Comparison of ENCODE assay signal across 1 cellular context in the genomic region with DNA sequence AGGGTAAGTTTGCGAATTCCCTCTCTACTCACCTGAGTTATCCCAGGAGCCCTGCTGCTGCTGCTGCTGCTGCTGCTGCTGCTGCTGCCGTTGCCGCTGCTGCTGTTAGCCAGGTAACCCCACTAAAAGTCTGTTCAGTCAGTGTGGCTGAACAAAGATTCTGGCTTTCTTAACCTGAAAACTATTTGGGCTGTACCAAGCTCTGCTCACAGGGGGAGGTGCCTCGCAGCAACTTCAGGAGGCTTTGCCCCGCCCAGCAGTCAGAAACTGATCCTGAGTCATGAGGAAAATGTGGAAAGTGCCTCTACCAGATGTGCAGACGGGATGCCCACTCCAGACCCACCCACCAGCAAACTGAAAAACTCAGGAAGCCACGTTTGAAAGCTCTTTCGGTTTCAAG.
TF ChIP-seq lines count a peak whose summit lies in the region.

A gene with protein sequence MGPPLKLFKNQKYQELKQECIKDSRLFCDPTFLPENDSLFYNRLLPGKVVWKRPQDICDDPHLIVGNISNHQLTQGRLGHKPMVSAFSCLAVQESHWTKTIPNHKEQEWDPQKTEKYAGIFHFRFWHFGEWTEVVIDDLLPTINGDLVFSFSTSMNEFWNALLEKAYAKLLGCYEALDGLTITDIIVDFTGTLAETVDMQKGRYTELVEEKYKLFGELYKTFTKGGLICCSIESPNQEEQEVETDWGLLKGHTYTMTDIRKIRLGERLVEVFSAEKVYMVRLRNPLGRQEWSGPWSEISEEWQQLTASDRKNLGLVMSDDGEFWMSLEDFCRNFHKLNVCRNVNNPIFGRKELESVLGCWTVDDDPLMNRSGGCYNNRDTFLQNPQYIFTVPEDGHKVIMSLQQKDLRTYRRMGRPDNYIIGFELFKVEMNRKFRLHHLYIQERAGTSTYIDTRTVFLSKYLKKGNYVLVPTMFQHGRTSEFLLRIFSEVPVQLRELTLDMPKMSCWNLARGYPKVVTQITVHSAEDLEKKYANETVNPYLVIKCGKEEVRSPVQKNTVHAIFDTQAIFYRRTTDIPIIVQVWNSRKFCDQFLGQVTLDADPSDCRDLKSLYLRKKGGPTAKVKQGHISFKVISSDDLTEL (minus strand): TSS at position 145 of the 400 bp plus-strand sequence. CDS start 6,547 bp downstream, outside the sequence.

TF ChIP-seq in GM23338, 12 proteins besides CTCF, POLR2A, EP300 and RAD21 (continued from another document):
- TF ChIP-seq, protein P1, sequence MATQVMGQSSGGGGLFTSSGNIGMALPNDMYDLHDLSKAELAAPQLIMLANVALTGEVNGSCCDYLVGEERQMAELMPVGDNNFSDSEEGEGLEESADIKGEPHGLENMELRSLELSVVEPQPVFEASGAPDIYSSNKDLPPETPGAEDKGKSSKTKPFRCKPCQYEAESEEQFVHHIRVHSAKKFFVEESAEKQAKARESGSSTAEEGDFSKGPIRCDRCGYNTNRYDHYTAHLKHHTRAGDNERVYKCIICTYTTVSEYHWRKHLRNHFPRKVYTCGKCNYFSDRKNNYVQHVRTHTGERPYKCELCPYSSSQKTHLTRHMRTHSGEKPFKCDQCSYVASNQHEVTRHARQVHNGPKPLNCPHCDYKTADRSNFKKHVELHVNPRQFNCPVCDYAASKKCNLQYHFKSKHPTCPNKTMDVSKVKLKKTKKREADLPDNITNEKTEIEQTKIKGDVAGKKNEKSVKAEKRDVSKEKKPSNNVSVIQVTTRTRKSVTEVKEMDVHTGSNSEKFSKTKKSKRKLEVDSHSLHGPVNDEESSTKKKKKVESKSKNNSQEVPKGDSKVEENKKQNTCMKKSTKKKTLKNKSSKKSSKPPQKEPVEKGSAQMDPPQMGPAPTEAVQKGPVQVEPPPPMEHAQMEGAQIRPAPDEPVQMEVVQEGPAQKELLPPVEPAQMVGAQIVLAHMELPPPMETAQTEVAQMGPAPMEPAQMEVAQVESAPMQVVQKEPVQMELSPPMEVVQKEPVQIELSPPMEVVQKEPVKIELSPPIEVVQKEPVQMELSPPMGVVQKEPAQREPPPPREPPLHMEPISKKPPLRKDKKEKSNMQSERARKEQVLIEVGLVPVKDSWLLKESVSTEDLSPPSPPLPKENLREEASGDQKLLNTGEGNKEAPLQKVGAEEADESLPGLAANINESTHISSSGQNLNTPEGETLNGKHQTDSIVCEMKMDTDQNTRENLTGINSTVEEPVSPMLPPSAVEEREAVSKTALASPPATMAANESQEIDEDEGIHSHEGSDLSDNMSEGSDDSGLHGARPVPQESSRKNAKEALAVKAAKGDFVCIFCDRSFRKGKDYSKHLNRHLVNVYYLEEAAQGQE (IDR thresholded peaks at IDR 0.05; ENCODE audit: unreplicated experiment) = no peak
- TF ChIP-seq ZNF331 (CRISPR knock-in tag; IDR thresholded peaks at IDR 0.05; ENCODE audit: low read depth) = no peak
- TF ChIP-seq, protein P2, sequence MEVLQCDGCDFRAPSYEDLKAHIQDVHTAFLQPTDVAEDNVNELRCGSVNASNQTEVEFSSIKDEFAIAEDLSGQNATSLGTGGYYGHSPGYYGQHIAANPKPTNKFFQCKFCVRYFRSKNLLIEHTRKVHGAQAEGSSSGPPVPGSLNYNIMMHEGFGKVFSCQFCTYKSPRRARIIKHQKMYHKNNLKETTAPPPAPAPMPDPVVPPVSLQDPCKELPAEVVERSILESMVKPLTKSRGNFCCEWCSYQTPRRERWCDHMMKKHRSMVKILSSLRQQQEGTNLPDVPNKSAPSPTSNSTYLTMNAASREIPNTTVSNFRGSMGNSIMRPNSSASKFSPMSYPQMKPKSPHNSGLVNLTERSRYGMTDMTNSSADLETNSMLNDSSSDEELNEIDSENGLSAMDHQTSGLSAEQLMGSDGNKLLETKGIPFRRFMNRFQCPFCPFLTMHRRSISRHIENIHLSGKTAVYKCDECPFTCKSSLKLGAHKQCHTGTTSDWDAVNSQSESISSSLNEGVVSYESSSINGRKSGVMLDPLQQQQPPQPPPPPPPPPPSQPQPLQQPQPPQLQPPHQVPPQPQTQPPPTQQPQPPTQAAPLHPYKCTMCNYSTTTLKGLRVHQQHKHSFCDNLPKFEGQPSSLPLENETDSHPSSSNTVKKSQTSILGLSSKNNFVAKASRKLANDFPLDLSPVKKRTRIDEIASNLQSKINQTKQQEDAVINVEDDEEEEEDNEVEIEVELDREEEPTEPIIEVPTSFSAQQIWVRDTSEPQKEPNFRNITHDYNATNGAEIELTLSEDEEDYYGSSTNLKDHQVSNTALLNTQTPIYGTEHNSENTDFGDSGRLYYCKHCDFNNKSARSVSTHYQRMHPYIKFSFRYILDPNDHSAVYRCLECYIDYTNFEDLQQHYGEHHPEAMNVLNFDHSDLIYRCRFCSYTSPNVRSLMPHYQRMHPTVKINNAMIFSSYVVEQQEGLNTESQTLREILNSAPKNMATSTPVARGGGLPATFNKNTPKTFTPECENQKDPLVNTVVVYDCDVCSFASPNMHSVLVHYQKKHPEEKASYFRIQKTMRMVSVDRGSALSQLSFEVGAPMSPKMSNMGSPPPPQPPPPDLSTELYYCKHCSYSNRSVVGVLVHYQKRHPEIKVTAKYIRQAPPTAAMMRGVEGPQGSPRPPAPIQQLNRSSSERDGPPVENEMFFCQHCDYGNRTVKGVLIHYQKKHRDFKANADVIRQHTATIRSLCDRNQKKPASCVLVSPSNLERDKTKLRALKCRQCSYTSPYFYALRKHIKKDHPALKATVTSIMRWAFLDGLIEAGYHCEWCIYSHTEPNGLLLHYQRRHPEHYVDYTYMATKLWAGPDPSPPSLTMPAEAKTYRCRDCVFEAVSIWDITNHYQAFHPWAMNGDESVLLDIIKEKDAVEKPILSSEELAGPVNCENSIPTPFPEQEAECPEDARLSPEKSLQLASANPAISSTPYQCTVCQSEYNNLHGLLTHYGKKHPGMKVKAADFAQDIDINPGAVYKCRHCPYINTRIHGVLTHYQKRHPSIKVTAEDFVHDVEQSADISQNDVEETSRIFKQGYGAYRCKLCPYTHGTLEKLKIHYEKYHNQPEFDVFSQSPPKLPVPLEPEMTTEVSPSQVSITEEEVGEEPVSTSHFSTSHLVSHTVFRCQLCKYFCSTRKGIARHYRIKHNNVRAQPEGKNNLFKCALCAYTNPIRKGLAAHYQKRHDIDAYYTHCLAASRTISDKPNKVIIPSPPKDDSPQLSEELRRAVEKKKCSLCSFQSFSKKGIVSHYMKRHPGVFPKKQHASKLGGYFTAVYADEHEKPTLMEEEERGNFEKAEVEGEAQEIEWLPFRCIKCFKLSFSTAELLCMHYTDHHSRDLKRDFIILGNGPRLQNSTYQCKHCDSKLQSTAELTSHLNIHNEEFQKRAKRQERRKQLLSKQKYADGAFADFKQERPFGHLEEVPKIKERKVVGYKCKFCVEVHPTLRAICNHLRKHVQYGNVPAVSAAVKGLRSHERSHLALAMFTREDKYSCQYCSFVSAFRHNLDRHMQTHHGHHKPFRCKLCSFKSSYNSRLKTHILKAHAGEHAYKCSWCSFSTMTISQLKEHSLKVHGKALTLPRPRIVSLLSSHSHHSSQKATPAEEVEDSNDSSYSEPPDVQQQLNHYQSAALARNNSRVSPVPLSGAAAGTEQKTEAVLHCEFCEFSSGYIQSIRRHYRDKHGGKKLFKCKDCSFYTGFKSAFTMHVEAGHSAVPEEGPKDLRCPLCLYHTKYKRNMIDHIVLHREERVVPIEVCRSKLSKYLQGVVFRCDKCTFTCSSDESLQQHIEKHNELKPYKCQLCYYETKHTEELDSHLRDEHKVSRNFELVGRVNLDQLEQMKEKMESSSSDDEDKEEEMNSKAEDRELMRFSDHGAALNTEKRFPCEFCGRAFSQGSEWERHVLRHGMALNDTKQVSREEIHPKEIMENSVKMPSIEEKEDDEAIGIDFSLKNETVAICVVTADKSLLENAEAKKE (CRISPR knock-in tag; IDR thresholded peaks at IDR 0.05) = no peak
